Comparison of ENCODE assay signal across 7 cellular contexts in genomic region chr17:43170140-43170765, GRCh38. TPM values are rescaled to one million over a fixed set of nuclear protein-coding genes. Genes with fewer than 3 reads are reported as not detected.
DNase-seq lines count a peak whose midpoint lies in the region; ATAC-seq, FAIRE-seq and TF ChIP-seq lines count a peak whose summit lies in the region.

No MANE protein-coding gene starts in this region.

- H3K4me1 ChIP-seq in iPS DF 6.9 (ENCODE audit: control insufficient read depth, insufficient read depth, low read length) (no peaks in the 10 kb centered on the region), gastrocnemius medialis (peaks cover 40 to 41% of the 10 kb centered on the region in 2 donors)

- ATAC-seq in GM18519 (IDR thresholded peaks at IDR 0.05; ENCODE audit: low FRiP score, unreplicated experiment): peak; percentile 43
- ATAC-seq in HG03064 (IDR thresholded peaks at IDR 0.05; ENCODE audit: low read depth, unreplicated experiment): peak; percentile 57
- peak; percentile 84 to 85 for ATAC-seq in gastrocnemius medialis

- peak; percentile 84 for FAIRE-seq in TTC549 (lab: Jason Lieb, UNC)

- no peak for TF ChIP-seq POLR2A in gastrocnemius medialis (IDR thresholded peaks at IDR 0.05)

- no peak for TF ChIP-seq CTCF in brain microvascular endothelial cell (IDR thresholded peaks at IDR 0.05; ENCODE audit: low read depth, low read length, missing control alignments)
- TF ChIP-seq CTCF in gastrocnemius medialis (IDR thresholded peaks at IDR 0.05 in 4 of 5, conservative IDR thresholded peaks at IDR 0.05 in 1 of 5): no peak

- in situ Hi-C loops in brain microvascular endothelial cell (cut with HindIII; ENCODE audit: low pct_ligation_motif_present, low sequenced_read_pairs): no loop called here
- in situ Hi-C loops in gastrocnemius medialis (cut with MboI; ENCODE audit: low sequenced_read_pairs in 4 of 4): no loop called here

- H3K4me3 ChIP-seq in brain microvascular endothelial cell (ENCODE audit: low read depth, low read length) (peak overlapping the region; percentile 94), iPS DF 6.9 (ENCODE audit: low read length) (peak overlapping the region; percentile 96), gastrocnemius medialis (peak overlapping the region; percentile 81 to 89 (median 86))

- peak overlapping the region; percentile 92 for H3K27ac ChIP-seq in brain microvascular endothelial cell
- no peak overlapping the region for H3K27ac ChIP-seq in iPS DF 6.9 (ENCODE audit: low read length)
- H3K27ac ChIP-seq in gastrocnemius medialis: peak overlapping the region; percentile 85 to 98 (median 97)

- intact Hi-C loops in gastrocnemius medialis (cut with DNase I; ENCODE audit: low total_unique reads): loop anchor here (1.0 to 5.0 kb wide), 4 partner anchors 45 to 191 kb away; partner anchors contain the start of genes BRCA1, RND2 and RPL27

- peak; percentile 89 for DNase-seq in NCI-H2107 (lab: John Stamatoyannopoulos, UW)
- DNase-seq in brain microvascular endothelial cell: peak; percentile 97
- DNase-seq in iPS DF 6.9 (ENCODE audit: low read depth, low spot score): peak; percentile 82
- DNase-seq in gastrocnemius medialis: peak; percentile 88 to 94

- no peaks in the 10 kb centered on the region for H3K36me3 ChIP-seq in brain microvascular endothelial cell (replicated peaks)
- no peaks in the 10 kb centered on the region for H3K36me3 ChIP-seq in iPS DF 6.9 (ENCODE audit: control insufficient read depth, insufficient read depth, low read length)
- no peaks in the 10 kb centered on the region for H3K36me3 ChIP-seq in gastrocnemius medialis

- WGBS in iPS DF 6.9 (ENCODE audit: insufficient coverage, insufficient read length): no CpG with 5 or more reads among the region's 27 CpGs

- H3K27me3 ChIP-seq in brain microvascular endothelial cell (replicated peaks) (no peaks in the 10 kb centered on the region), iPS DF 6.9 (ENCODE audit: control insufficient read depth, insufficient read depth, low read length) (no peaks in the 10 kb centered on the region), gastrocnemius medialis (no peaks in the 10 kb centered on the region)

- no peaks in the 10 kb centered on the region for H3K9me3 ChIP-seq in iPS DF 6.9 (ENCODE audit: control insufficient read depth, insufficient read depth, low read length)
- no peaks in the 10 kb centered on the region for H3K9me3 ChIP-seq in gastrocnemius medialis

RNA-seq across cellular contexts. Expression of gene NBR1, which starts 0.8 kb away (rescaled TPM):
- 100 to 1,000 TPM; 135 to 162 (median 145) TPM for total RNA-seq in gastrocnemius medialis

RNA-seq across cellular contexts. Expression of gene TMEM106A, which starts 41.4 kb away (rescaled TPM):
- total RNA-seq in gastrocnemius medialis: 1 to 10 TPM in 3 of 4 donors, under 1 TPM in 1; 0.32 to 5.6 (median 2.5) TPM

RNA-seq across cellular contexts. Expression of gene BRCA1, which starts 45.1 kb away (rescaled TPM):
- total RNA-seq in gastrocnemius medialis: 1 to 10 TPM; 2.8 to 4.8 (median 4.0) TPM

RNA-seq across cellular contexts. Expression of gene CCDC200, which starts 58.2 kb away (rescaled TPM):
- not detected for total RNA-seq in gastrocnemius medialis
